ENCODE assay signal across 11 cellular contexts in the genomic region with DNA sequence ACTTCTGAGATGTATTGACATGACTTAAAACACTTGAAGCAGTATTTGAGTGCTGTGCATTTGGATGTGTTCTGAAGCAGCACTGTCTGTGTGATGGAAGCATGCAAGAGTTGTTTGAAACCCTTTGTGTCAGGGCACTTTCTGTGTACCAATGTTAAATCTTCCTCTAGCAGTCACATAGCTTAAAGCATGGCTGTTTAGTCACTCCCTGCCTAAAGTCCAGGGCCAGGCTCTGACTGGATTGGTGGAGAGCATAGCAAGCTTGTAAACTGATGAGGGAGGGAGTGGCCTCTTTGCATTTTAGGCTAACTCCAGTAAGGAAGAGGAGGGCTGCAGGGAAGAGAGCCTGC.
DNase-seq lines count a peak whose midpoint lies in the region; ATAC-seq and TF ChIP-seq lines count a peak whose summit lies in the region.
"Had no signal": no experiment of that assay in that cellular context is flagged by ENCODE, and none has a peak within 500 bp of the region (broad histone marks: within the 10 kb centered on the region; RNA-seq: fewer than 3 reads in every experiment).

No MANE protein-coding gene starts in this region.

- peak overlapping the region; percentile 79 to 85 (median 81) for H3K27ac ChIP-seq in transverse colon
- H3K27ac ChIP-seq: HL-60 had no signal

- H3K36me3 ChIP-seq in transverse colon: no peaks in the 10 kb centered on the region

- no peak for TF ChIP-seq EP300 in transverse colon (IDR thresholded peaks at IDR 0.05; ENCODE audit: low read depth)

- H3K27ac Mint-ChIP-seq in WTC11: peak overlapping the region; percentile 88
- H3K27ac Mint-ChIP-seq: activated naive CD4-positive, alpha-beta T cell treated with anti-CD3 and anti-CD28 coated beads, Interleukin-2, amount 50 U/mL, for 24 hours had no signal

- no peaks in the 10 kb centered on the region for H3K27me3 ChIP-seq in transverse colon

- H3K36me3 Mint-ChIP-seq in WTC11: peaks cover 9% of the 10 kb centered on the region
- H3K36me3 Mint-ChIP-seq: activated naive CD4-positive, alpha-beta T cell treated with anti-CD3 and anti-CD28 coated beads, Interleukin-2, amount 50 U/mL, for 24 hours had no signal

- in situ Hi-C loops in transverse colon (cut with MboI; ENCODE audit: low pct_ligation_motif_present in 1 of 4, low pct_unique_long_range_greater_than_20kb in 1 of 4, low sequenced_read_pairs in 3 of 4): no loop called here

- intact Hi-C loops in transverse colon (cut with DNase I; ENCODE audit: low total_unique reads): no loop called here

- TF ChIP-seq CTCF in WTC11 (IDR thresholded peaks at IDR 0.05) (no peak), transverse colon (IDR thresholded peaks at IDR 0.05) (no peak)

- TF ChIP-seq POLR2A in transverse colon (IDR thresholded peaks at IDR 0.05): peak; percentile 39

- H3K9me3 Mint-ChIP-seq in WTC11: peaks cover 11% of the 10 kb centered on the region
- H3K9me3 Mint-ChIP-seq: activated naive CD4-positive, alpha-beta T cell treated with anti-CD3 and anti-CD28 coated beads, Interleukin-2, amount 50 U/mL, for 24 hours had no signal

- H3K4me3 Mint-ChIP-seq in WTC11: no peak overlapping the region
- H3K4me3 Mint-ChIP-seq: activated naive CD4-positive, alpha-beta T cell treated with anti-CD3 and anti-CD28 coated beads, Interleukin-2, amount 50 U/mL, for 24 hours had no signal

- POLR2A ChIA-PET in WTC11 (lab: Charles Lee): no interaction called here

- CTCF ChIA-PET in WTC11 (lab: Charles Lee): interaction anchor here (1.5 kb wide), 2 partner anchors 16 to 73 kb away, joined by 3 to 5 read pairs; no protein-coding TSS in a partner anchor

- no peak overlapping the region for H3K4me3 ChIP-seq in transverse colon

- peaks cover 0 to 1% of the 10 kb centered on the region in 2 donors for H3K9me3 ChIP-seq in transverse colon

- H3K4me1 Mint-ChIP-seq in WTC11: peaks cover 70% of the 10 kb centered on the region

- no peaks in the 10 kb centered on the region for H3K27me3 Mint-ChIP-seq in WTC11 (ENCODE audit: low read depth)
- H3K27me3 Mint-ChIP-seq: activated naive CD4-positive, alpha-beta T cell treated with anti-CD3 and anti-CD28 coated beads, Interleukin-2, amount 50 U/mL, for 24 hours had no signal

- DNase-seq in DMS 273 (lab: John Stamatoyannopoulos, UW; ENCODE audit: unreplicated experiment) (peak; percentile 42), DMS 273 treated with DMSO at 0.1 percent for 48 hours (lab: John Stamatoyannopoulos, UW) (no peak), WTC11 (ENCODE audit: low spot score) (peak; percentile 21), iPS-NIHi11 (ENCODE audit: low spot score) (peak; percentile 62), transverse colon (peak; percentile 78), NCI-H1092 treated with DMSO at 0.1 percent for 48 hours (lab: John Stamatoyannopoulos, UW) (no peak), GF-D8 (lab: John Stamatoyannopoulos, UW) (no peak)
- DNase-seq in activated effector memory CD4-positive, alpha-beta T cell treated with Interleukin-2 at 50 U/mL for 16 hours: no peak
- DNase-seq: SHP77 had no signal

- peak; percentile 91 for ATAC-seq in WTC11

- peaks cover 12 to 57% (median 31%) of the 10 kb centered on the region in 4 donors for H3K4me1 ChIP-seq in transverse colon

TF ChIP-seq in WTC11, 78 proteins besides CTCF, POLR2A, EP300 and RAD21:
- TF ChIP-seq, protein P1, sequence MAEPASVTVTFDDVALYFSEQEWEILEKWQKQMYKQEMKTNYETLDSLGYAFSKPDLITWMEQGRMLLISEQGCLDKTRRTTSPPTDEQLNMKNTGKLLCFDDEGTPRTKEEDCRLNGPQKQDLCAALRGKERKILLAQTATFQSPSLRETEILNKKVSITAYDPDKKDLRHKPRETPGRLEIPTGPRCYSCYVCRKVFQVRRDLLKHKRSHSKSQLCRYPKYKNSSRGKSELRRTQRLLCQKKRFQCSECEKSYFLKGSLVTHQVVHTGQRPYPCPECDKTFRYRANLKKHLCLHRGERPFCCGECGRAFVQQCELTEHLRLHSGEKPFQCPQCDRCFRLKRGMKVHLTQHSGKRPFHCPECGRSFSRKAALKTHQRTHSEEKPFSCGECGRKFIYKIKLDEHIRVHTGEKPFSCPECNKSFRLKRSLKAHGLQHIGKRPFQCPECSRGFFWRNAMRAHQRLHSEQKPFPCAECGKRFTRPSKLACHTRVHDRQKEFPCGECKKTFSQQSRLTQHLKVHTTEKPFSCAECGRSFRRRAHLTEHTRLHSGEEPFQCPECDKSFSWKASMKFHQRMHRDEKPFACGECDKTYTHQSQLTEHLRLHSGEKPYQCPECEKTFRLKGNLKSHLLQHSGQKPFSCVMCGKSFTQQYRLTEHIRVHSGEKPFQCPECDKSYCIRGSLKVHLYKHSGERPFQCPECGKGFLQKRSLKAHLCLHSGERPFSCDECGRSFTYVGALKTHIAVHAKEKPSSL (CRISPR knock-in tag; conservative IDR thresholded peaks at IDR 0.05): no peak
- TF ChIP-seq ZNF138 (CRISPR knock-in tag; conservative IDR thresholded peaks at IDR 0.05) (no peak), GABPB1 (CRISPR knock-in tag; IDR thresholded peaks at IDR 0.05) (peak; percentile 26; the same call in 1 of the 2 replicates)

Comparison
In these comparisons a context has a peak if more than half of its experiments do, and no peak if none do; other contexts are left out.
1. DNase-seq: peak in DMS 273 (single experiment), WTC11 (single experiment), iPS-NIHi11 (single experiment) and transverse colon (single experiment); none in DMS 273 treated with DMSO at 0.1 percent for 48 hours (single experiment), NCI-H1092 treated with DMSO at 0.1 percent for 48 hours (single experiment), activated effector memory CD4-positive, alpha-beta T cell treated with Interleukin-2 at 50 U/mL for 16 hours (single experiment) and GF-D8 (single experiment).